In the genomic region with DNA sequence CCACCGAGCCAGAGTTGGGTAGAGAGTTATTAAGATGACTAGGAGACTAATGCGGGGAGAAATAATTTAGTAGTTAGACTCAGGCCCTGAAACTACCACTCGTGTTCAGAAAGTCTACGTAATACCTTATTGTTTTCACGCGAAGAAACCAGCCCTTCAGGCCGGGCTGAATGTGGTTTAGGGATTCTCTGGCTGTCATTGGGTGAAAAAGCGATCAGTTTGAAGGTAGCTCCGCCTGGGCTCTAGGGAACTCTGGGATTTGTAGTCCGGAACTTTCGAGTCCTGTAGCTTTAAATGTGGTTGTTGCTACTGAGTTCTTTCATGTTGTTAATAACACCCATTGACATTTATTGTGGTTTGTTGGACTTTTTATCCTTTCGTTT, we compare ENCODE assay signal across 8 cellular contexts. TPM values are rescaled to one million over a fixed set of nuclear protein-coding genes. Genes with fewer than 3 reads are reported as not detected.
DNase-seq lines count a peak whose midpoint lies in the region; ATAC-seq and TF ChIP-seq lines count a peak whose summit lies in the region.

No MANE protein-coding gene starts in this region.

- H3K27me3 Mint-ChIP-seq in T-cell: no peaks in the 10 kb centered on the region

- in situ Hi-C loops in GM13977 (cut with MboI; ENCODE audit: low pct_unique_long_range_greater_than_20kb, low sequenced_read_pairs, unreplicated experiment): loop anchor here (25.0 kb wide), 1 partner anchor 255 kb away; no protein-coding TSS in a partner anchor
- in situ Hi-C loops in astrocyte of the cerebellum (cut with HindIII; ENCODE audit: low sequenced_read_pairs): no loop called here

- TF ChIP-seq CTCF in GM13977 (IDR thresholded peaks at IDR 0.05; ENCODE audit: extremely low read depth, insufficient read depth, missing control alignments) (no peak), astrocyte of the cerebellum (IDR thresholded peaks at IDR 0.05; ENCODE audit: low read depth, low read length, missing control alignments) (no peak)

- peaks cover 43 to 51% (median 51%) of the 10 kb centered on the region in 3 donors for H3K4me1 Mint-ChIP-seq in T-cell

- H3K4me3 Mint-ChIP-seq in T-cell: peak overlapping the region; percentile 81 to 91 (median 90)

- H3K9me3 Mint-ChIP-seq in T-cell: no peaks in the 10 kb centered on the region

- peak overlapping the region; percentile 78 for H3K4me3 ChIP-seq in astrocyte of the cerebellum (ENCODE audit: low read depth, low read length)

- ATAC-seq in HG02884 (IDR thresholded peaks at IDR 0.05; ENCODE audit: unreplicated experiment): peak; percentile 53
- ATAC-seq in T-cell (replicated peaks in 1 of 4): peak; percentile 72 to 76 (median 74)

- CTCF ChIA-PET in T-cell (lab: Charles Lee): interaction anchor here in 1 of 2 donors (0.7 to 2.8 kb wide), 12 partner anchors 8 to 661 kb away, joined by 3 to 43 read pairs (median 4); a partner anchor contains a TSS

- peaks cover 18% of the 10 kb centered on the region for H3K36me3 Mint-ChIP-seq in T-cell

- POLR2A ChIA-PET in T-cell (lab: Charles Lee): interaction anchor here (0.5 to 2.5 kb wide), 13 partner anchors 8 to 861 kb away, joined by 3 to 41 read pairs (median 3); a partner anchor contains a TSS

- DNase-seq in GM13977 (ENCODE audit: low spot score): peak; percentile 77
- DNase-seq in NCI-H146 treated with DMSO at 0.1 percent for 48 hours (lab: John Stamatoyannopoulos, UW; ENCODE audit: unreplicated experiment): peak; percentile 87
- peak; percentile 60 to 90 (median 82) for DNase-seq in T-cell
- peak; percentile 94 for DNase-seq in astrocyte of the cerebellum (ENCODE audit: low read depth)
- peak; percentile 91 to 99 for DNase-seq in hippocampal formation (lab: John Stamatoyannopoulos, UW)
- DNase-seq in retina: peak; percentile 96
- no peak for DNase-seq in GOT3 (lab: John Stamatoyannopoulos, UW)

- peak overlapping the region; percentile 92 to 93 for H3K27ac Mint-ChIP-seq in T-cell

RNA-seq across cellular contexts. Expression of a gene that starts 0.5 kb away (rescaled TPM):
- total RNA-seq in T-cell: 10 to 100 TPM; 12.1 to 31.3 (median 25.7) TPM
